In the genomic region with DNA sequence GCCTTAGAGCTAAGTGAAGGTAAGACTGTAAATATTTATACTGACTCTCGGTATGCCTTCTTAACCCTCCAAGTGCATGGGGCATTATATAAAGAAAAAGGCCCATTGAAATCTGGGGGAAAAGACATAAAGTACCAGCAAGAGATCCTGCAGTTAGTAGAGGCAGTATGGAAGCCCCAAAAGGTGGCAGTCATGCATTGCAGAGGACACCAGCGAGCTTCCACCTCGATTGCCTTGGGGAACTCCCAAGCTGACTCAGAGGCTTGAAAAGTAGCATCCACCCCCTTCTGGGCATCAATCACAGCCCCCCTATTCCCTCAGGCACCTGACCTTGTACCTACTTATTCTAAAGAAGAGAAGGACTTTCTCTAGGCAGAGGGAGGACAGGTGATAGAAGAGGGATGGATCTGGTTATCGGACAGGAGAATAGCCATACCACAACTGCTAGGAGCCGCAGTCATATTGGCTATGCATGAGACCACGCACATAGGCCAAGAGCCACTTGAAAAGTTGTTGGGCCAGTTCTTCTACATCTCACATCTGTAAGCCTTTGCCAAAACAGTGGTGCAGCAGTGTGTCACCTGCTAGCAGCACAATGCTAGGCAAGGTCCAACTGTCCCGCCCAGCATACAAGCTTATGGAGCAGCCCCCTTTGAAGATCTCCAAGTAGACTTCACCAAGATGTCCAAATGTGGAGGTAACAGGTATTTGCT, we compare ENCODE assay signal across 31 cellular contexts. TPM values are rescaled to one million over a fixed set of nuclear protein-coding genes. Genes with fewer than 3 reads are reported as not detected.
DNase-seq lines count a peak whose midpoint lies in the region; ATAC-seq, FAIRE-seq and TF ChIP-seq lines count a peak whose summit lies in the region.
"Had no signal": no experiment of that assay in that cellular context is flagged by ENCODE, and none has a peak within 500 bp of the region (broad histone marks: within the 10 kb centered on the region; RNA-seq: fewer than 3 reads in every experiment).

No MANE protein-coding gene starts in this region.

- H3K4me3 Mint-ChIP-seq in activated T-cell treated with anti-CD3 and anti-CD28 coated beads, Interleukin-2, amount 50 U/mL, for 72 hours = no peak overlapping the region
- H3K4me3 Mint-ChIP-seq: activated T-cell treated with anti-CD3 and anti-CD28 coated beads, Interleukin-2, amount 50 U/mL, for 24 hours; effector memory CD8-positive, alpha-beta T cell; WTC11 had no signal

- DNase-seq in activated T-cell treated with anti-CD3 and anti-CD28 coated beads for 24 hours (ENCODE audit: low read depth) = peak; percentile 20
- no peak for DNase-seq in activated T-cell treated with anti-CD3 and anti-CD28 coated beads, Interleukin-2, amount 50 U/mL, for 72 hours
- peak; percentile 34 for DNase-seq in DMS53 treated with DMSO at 0.1 percent for 48 hours (lab: John Stamatoyannopoulos, UW; ENCODE audit: unreplicated experiment)
- DNase-seq in OCI-LY7 (ENCODE audit: low spot score) = no peak
- peak; percentile 13 for DNase-seq in kidney
- no peak for DNase-seq in NOMO-1 treated with DMSO at 0.1 percent for 48 hours (lab: John Stamatoyannopoulos, UW; ENCODE audit: unreplicated experiment)
- no peak for DNase-seq in amniotic stem cell (lab: John Stamatoyannopoulos, UW)
- DNase-seq: activated CD8-positive, alpha-beta memory T cell treated with anti-CD3 and anti-CD28 coated beads for 24 hours; activated gamma-delta T cell treated with Interleukin-2 at 50 U/mL for 16 hours; activated T-cell treated with anti-CD3 and anti-CD28 coated beads, Interleukin-2, amount 50 U/mL, for 24 hours; aorta; C1 segment of cervical spinal cord; COR-L47; cortex of kidney; effector memory CD8-positive, alpha-beta T cell; esophagus squamous epithelium; mesendoderm; NCI-H1694; NCI-H69 had no signal

- intact Hi-C loops in OCI-LY7 (cut with micrococcal nuclease; ENCODE audit: unreplicated experiment) (no loop called here), kidney (cut with DNase I) (no loop called here)

- ATAC-seq in activated T-cell treated with anti-CD3 and anti-CD28 coated beads, Interleukin-2, amount 50 U/mL, for 72 hours (replicated peaks in 1 of 2) = no peak
- ATAC-seq: effector memory CD8-positive, alpha-beta T cell; left lobe of liver; WTC11 had no signal

- no TSS peak for BruUV-seq in OCI-LY7 (replicated peaks; lab: Mats Ljungman, UMichigan)

- H3K79me2 ChIP-seq in OCI-LY7 (ENCODE audit: insufficient read depth, low read depth, low read length) = no peaks in the 10 kb centered on the region

- peaks cover 0 to 16% of the 10 kb centered on the region in 2 donors for H3K9me3 Mint-ChIP-seq in activated T-cell treated with anti-CD3 and anti-CD28 coated beads, Interleukin-2, amount 50 U/mL, for 72 hours

- no peaks in the 10 kb centered on the region for H4K20me1 ChIP-seq in OCI-LY7 (ENCODE audit: insufficient read depth, low read length)

- no peak overlapping the region for H3K4me3 ChIP-seq in OCI-LY7 (ENCODE audit: low read depth, low read length, poor library complexity, severe bottlenecking)
- H3K4me3 ChIP-seq in kidney (ENCODE audit: low read length in 2 of 2) = no peak overlapping the region
- H3K4me3 ChIP-seq: esophagus squamous epithelium, HAP-1, prostate gland, sigmoid colon, SJSA1 had no signal

- H2AFZ ChIP-seq in OCI-LY7 (ENCODE audit: low read length) = no peak overlapping the region

- no peaks in the 10 kb centered on the region for H3K27me3 Mint-ChIP-seq in activated T-cell treated with anti-CD3 and anti-CD28 coated beads, Interleukin-2, amount 50 U/mL, for 72 hours (ENCODE audit: low read depth)
- H3K27me3 Mint-ChIP-seq: activated T-cell treated with anti-CD3 and anti-CD28 coated beads, Interleukin-2, amount 50 U/mL, for 24 hours had no signal

- CTCF ChIA-PET in OCI-LY7 (lab: Charles Lee; ENCODE audit: unreplicated experiment) = no interaction called here

- H3K9me3 ChIP-seq in OCI-LY7 (ENCODE audit: low read length) (peaks cover 13% of the 10 kb centered on the region; the same call in 1 of the 2 replicates), kidney (ENCODE audit: control insufficient read depth in 1 of 2, low read length in 2 of 2) (peaks cover 0 to 21% of the 10 kb centered on the region in 2 donors)
- H3K9me3 ChIP-seq: prostate gland had no signal

- H3K4me2 ChIP-seq in OCI-LY7 (ENCODE audit: low read length) = no peak overlapping the region

- peaks cover 11 to 12% of the 10 kb centered on the region in 2 donors for H3K36me3 Mint-ChIP-seq in activated T-cell treated with anti-CD3 and anti-CD28 coated beads, Interleukin-2, amount 50 U/mL, for 72 hours (ENCODE audit: insufficient read depth in 2 of 2)

- H3K4me1 ChIP-seq in OCI-LY7 (ENCODE audit: insufficient read depth, low read length, poor library complexity, severe bottlenecking) (no peaks in the 10 kb centered on the region), kidney (ENCODE audit: control insufficient read depth in 1 of 2, insufficient read depth in 1 of 2, low read depth in 1 of 2, low read length in 2 of 2) (no peaks in the 10 kb centered on the region)
- H3K4me1 ChIP-seq: HAP-1, prostate gland, SJSA1 had no signal

- H3K4me1 Mint-ChIP-seq in activated T-cell treated with anti-CD3 and anti-CD28 coated beads, Interleukin-2, amount 50 U/mL, for 72 hours (ENCODE audit: low read depth) = peaks cover 10% of the 10 kb centered on the region

- H3K27ac ChIP-seq in OCI-LY7 (ENCODE audit: low read depth, low read length, poor library complexity, severe bottlenecking) (no peak overlapping the region), kidney (ENCODE audit: low read depth in 2 of 2, low read length in 2 of 2) (no peak overlapping the region)
- H3K27ac ChIP-seq: esophagus squamous epithelium, neutrophil, prostate gland, sigmoid colon, SJSA1 had no signal

- no peaks in the 10 kb centered on the region for H3K36me3 ChIP-seq in OCI-LY7 (ENCODE audit: insufficient read depth, low read length)
- H3K36me3 ChIP-seq in kidney (ENCODE audit: control insufficient read depth in 1 of 2, insufficient read depth in 2 of 2, low read length in 2 of 2) = no peaks in the 10 kb centered on the region
- H3K36me3 ChIP-seq: esophagus squamous epithelium, HAP-1, neutrophil, prostate gland, sigmoid colon, SJSA1 had no signal

- H3K27ac Mint-ChIP-seq in activated T-cell treated with anti-CD3 and anti-CD28 coated beads, Interleukin-2, amount 50 U/mL, for 72 hours = no peak overlapping the region
- H3K27ac Mint-ChIP-seq: activated T-cell treated with anti-CD3 and anti-CD28 coated beads, Interleukin-2, amount 50 U/mL, for 24 hours; effector memory CD8-positive, alpha-beta T cell; IgD-negative memory B cell; WTC11 had no signal

- no peak overlapping the region for H3K9ac ChIP-seq in kidney (ENCODE audit: low read length in 2 of 2)

- FAIRE-seq in kidney (lab: Jason Lieb, UNC) = no peak
- FAIRE-seq: frontal cortex had no signal

- H3K9me2 ChIP-seq in OCI-LY7 (ENCODE audit: insufficient read depth, low read length) = no peaks in the 10 kb centered on the region

- POLR2A ChIA-PET in OCI-LY7 (lab: Charles Lee) = interaction anchor here (0.6 kb wide), 1 partner anchor 40 kb away, joined by 3 read pairs; no protein-coding TSS in a partner anchor

- TF ChIP-seq CTCF in OCI-LY7 (conservative IDR thresholded peaks at IDR 0.05; ENCODE audit: low read length) (0 out of 2 replicates have a peak, but pooled peaks have one; percentile 15), kidney (IDR thresholded peaks at IDR 0.05; ENCODE audit: borderline replicate concordance, extremely low read depth, insufficient read depth) (no peak)

RNA-seq across cellular contexts. Expression of a gene that starts 19.4 kb away (rescaled TPM):
- total RNA-seq in activated T-cell treated with anti-CD3 and anti-CD28 coated beads, Interleukin-2, amount 50 U/mL, for 72 hours = not detected
- not detected in 2 replicates for total RNA-seq in OCI-LY7 (2014; rRNA removed; shearing (Covaris generic))
- total RNA-seq in OCI-LY7 (2022) = not detected in 2 replicates
- total RNA-seq in kidney = not detected
- not detected for polyA plus RNA-seq in kidney (ENCODE audit: insufficient read depth, low read depth, low replicate concordance)
- total RNA-seq: aorta, cardiac septum, frontal cortex, left lobe of liver, myocyte, RPMI7951, sigmoid colon, SJSA1, WTC11 had no signal
- polyA plus RNA-seq: IgD-negative memory B cell had no signal

RNA-seq across cellular contexts. Expression of a gene that starts 27.4 kb away (rescaled TPM):
- total RNA-seq in activated T-cell treated with anti-CD3 and anti-CD28 coated beads, Interleukin-2, amount 50 U/mL, for 72 hours = under 1 TPM; 0.91 to 0.93 TPM
- 0.28 and 0.50 TPM in 2 replicates for total RNA-seq in OCI-LY7 (2014; rRNA removed; shearing (Covaris generic))
- 0.35 and 0.42 TPM in 2 replicates for total RNA-seq in OCI-LY7 (2022)
- 12.6 TPM for total RNA-seq in kidney
- 2.3 TPM for polyA plus RNA-seq in kidney (ENCODE audit: insufficient read depth, low read depth, low replicate concordance)
- total RNA-seq: SJSA1 had no signal

RNA-seq across cellular contexts. Expression of a gene that starts 27.8 kb away (rescaled TPM):
- 1 to 10 TPM; 3.1 to 3.3 TPM for total RNA-seq in activated T-cell treated with anti-CD3 and anti-CD28 coated beads, Interleukin-2, amount 50 U/mL, for 72 hours
- 0.44 TPM in 1 of 2 replicates, not detected in the other for total RNA-seq in OCI-LY7 (2014; rRNA removed; shearing (Covaris generic))
- 0.57 and 0.83 TPM in 2 replicates for total RNA-seq in OCI-LY7 (2022)
- total RNA-seq in kidney = 0.31 TPM
- not detected for polyA plus RNA-seq in kidney (ENCODE audit: insufficient read depth, low read depth, low replicate concordance)
- total RNA-seq: cardiac septum, frontal cortex, left lobe of liver, myocyte, RPMI7951, SJSA1, WTC11 had no signal
- polyA plus RNA-seq: aorta, IgD-negative memory B cell had no signal

RNA-seq across cellular contexts. Expression of a gene that starts 39.2 kb away (rescaled TPM):
- not detected for total RNA-seq in activated T-cell treated with anti-CD3 and anti-CD28 coated beads, Interleukin-2, amount 50 U/mL, for 72 hours
- not detected in 2 replicates for total RNA-seq in OCI-LY7 (2014; rRNA removed; shearing (Covaris generic))
- not detected in 2 replicates for total RNA-seq in OCI-LY7 (2022)
- 1.1 TPM for total RNA-seq in kidney
- not detected for polyA plus RNA-seq in kidney (ENCODE audit: insufficient read depth, low read depth, low replicate concordance)
- total RNA-seq: cardiac septum, frontal cortex, left lobe of liver, myocyte, prostate gland, RPMI7951, SJSA1, WTC11 had no signal
- polyA plus RNA-seq: aorta had no signal

Comparison
In these comparisons a context has a peak if more than half of its experiments do, and no peak if none do; other contexts are left out.
1. DNase-seq: peak in activated T-cell treated with anti-CD3 and anti-CD28 coated beads for 24 hours (single experiment), DMS53 treated with DMSO at 0.1 percent for 48 hours (single experiment) and kidney (single experiment); none in activated T-cell treated with anti-CD3 and anti-CD28 coated beads, Interleukin-2, amount 50 U/mL, for 72 hours (0 of 2), OCI-LY7 (single experiment), NOMO-1 treated with DMSO at 0.1 percent for 48 hours (single experiment) and amniotic stem cell (single experiment).